28 cellular contexts compared by ENCODE assay signal in the genomic region with DNA sequence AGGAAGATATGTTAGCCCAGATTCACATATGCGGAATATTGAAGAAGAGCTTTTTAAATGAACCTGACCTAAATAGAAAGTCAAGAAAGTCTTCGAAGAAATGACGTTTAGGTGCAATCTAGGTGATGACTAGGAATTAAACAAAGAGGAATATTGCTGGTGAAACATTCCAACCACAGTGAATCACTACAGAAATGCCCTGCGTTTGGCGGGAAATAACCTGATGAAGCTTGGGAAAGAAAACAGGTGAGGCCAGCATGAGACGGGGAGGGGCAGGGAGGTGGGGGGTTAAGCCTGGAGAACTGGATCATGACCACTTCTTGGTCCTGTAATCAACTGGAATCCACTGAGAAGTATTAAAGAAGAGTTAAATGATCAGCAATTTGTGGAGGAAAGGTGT.
"Had no signal": no experiment of that assay in that cellular context is flagged by ENCODE, and none has a peak within 500 bp of the region (broad histone marks: within the 10 kb centered on the region; RNA-seq: fewer than 3 reads in every experiment).

No MANE protein-coding gene starts in this region.

- ATAC-seq: mucosa of descending colon; naive thymus-derived CD4-positive, alpha-beta T cell; natural killer cell treated with Interleukin-12 subunit alpha and Interleukin-12 subunit beta and Interleukin-15 and Interleukin-18, amount 100 ng/mL, for 72 hours; right cardiac atrium; sciatic nerve; stimulated activated naive B cell treated with anti-CD40 and anti-IgM and Interleukin-4, amounts not matched to agents 10 μg/mL and 1 μg/mL and 100 μg/mL, for 72 hours; stimulated activated naive CD8-positive, alpha-beta T cell treated with anti-CD3 and anti-CD28 coated beads, Interleukin-15, Interleukin-2, amounts not matched to agents 100 U/mL and 50 U/mL, for 24 hours had no signal

- H3K4me1 ChIP-seq: left ventricle myocardium inferior, stomach, testis, thyroid gland, transverse colon, upper lobe of left lung, vagina had no signal

- H3K9me3 ChIP-seq: mucosa of descending colon, ovary, testis, thyroid gland, transverse colon, upper lobe of left lung, vagina had no signal

- H3K4me3 Mint-ChIP-seq: immature natural killer cell; memory B cell; naive thymus-derived CD4-positive, alpha-beta T cell; natural killer cell treated with Interleukin-12 subunit alpha and Interleukin-12 subunit beta and Interleukin-15 and Interleukin-18, amount 100 ng/mL, for 72 hours; stimulated activated naive B cell treated with anti-CD40 and anti-IgM and Interleukin-4, amounts not matched to agents 10 μg/mL and 1 μg/mL and 100 μg/mL, for 72 hours had no signal

- H3K27ac Mint-ChIP-seq: immature natural killer cell; memory B cell; naive thymus-derived CD4-positive, alpha-beta T cell; natural killer cell treated with Interleukin-12 subunit alpha and Interleukin-12 subunit beta and Interleukin-15 and Interleukin-18, amount 100 ng/mL, for 72 hours; progenitor cell of endocrine pancreas; stimulated activated naive B cell treated with anti-CD40 and anti-IgM and Interleukin-4, amounts not matched to agents 10 μg/mL and 1 μg/mL and 100 μg/mL, for 72 hours had no signal

- H3K27ac ChIP-seq: left ventricle myocardium inferior, ovary, skin epidermis, stomach, testis, thyroid gland, transverse colon, upper lobe of left lung, vagina had no signal

- H3K36me3 ChIP-seq: left ventricle myocardium inferior, ovary, stomach, thyroid gland, transverse colon, upper lobe of left lung, vagina had no signal

- DNase-seq: hypothalamus; immature natural killer cell; kidney; left ventricle myocardium inferior; midbrain; mucosa of descending colon; naive thymus-derived CD4-positive, alpha-beta T cell; ovary; retina; stimulated activated CD4-positive, alpha-beta T cell treated with anti-CD3 and anti-CD28 coated beads, Interleukin-12 subunit alpha, Interleukin-12 subunit beta, amount 100 ng/mL, for 4 hours; stimulated activated CD4-positive, alpha-beta T cell treated with anti-CD3 and anti-CD28 coated beads, Interleukin-15, amount 100 ng/mL, for 24 hours; stimulated activated CD4-positive, alpha-beta T cell treated with anti-CD3 and anti-CD28 coated beads, Interleukin-2, amount 100 ng/mL, for 24 hours; stimulated activated CD4-positive, alpha-beta T cell treated with anti-CD3 and anti-CD28 coated beads, Interleukin-4, amount 100 ng/mL, for 1 hour; stimulated activated naive B cell treated with anti-CD40 and anti-IgM and Interleukin-4, amounts not matched to agents 10 μg/mL and 1 μg/mL and 100 μg/mL, for 72 hours; stimulated activated naive CD8-positive, alpha-beta T cell treated with anti-CD3 and anti-CD28 coated beads, Interleukin-15, Interleukin-2, amounts not matched to agents 100 U/mL and 50 U/mL, for 24 hours; stomach; testis; thyroid gland; transverse colon; upper lobe of left lung had no signal

- H3K4me3 ChIP-seq: left ventricle myocardium inferior, lung, mucosa of descending colon, ovary, skin epidermis, stomach, testis, thyroid gland, transverse colon, upper lobe of left lung, vagina had no signal

- H3K4me1 Mint-ChIP-seq: immature natural killer cell; memory B cell; stimulated activated naive B cell treated with anti-CD40 and anti-IgM and Interleukin-4, amounts not matched to agents 10 μg/mL and 1 μg/mL and 100 μg/mL, for 72 hours had no signal

- H3K36me3 Mint-ChIP-seq: memory B cell; natural killer cell treated with Interleukin-12 subunit alpha and Interleukin-12 subunit beta and Interleukin-15 and Interleukin-18, amount 100 ng/mL, for 72 hours; stimulated activated naive B cell treated with anti-CD40 and anti-IgM and Interleukin-4, amounts not matched to agents 10 μg/mL and 1 μg/mL and 100 μg/mL, for 72 hours had no signal

- H3K27me3 ChIP-seq: ovary, stomach, testis, thyroid gland, transverse colon, upper lobe of left lung, vagina had no signal

- H3K27me3 Mint-ChIP-seq: memory B cell; naive thymus-derived CD4-positive, alpha-beta T cell; natural killer cell treated with Interleukin-12 subunit alpha and Interleukin-12 subunit beta and Interleukin-15 and Interleukin-18, amount 100 ng/mL, for 72 hours; progenitor cell of endocrine pancreas; stimulated activated naive B cell treated with anti-CD40 and anti-IgM and Interleukin-4, amounts not matched to agents 10 μg/mL and 1 μg/mL and 100 μg/mL, for 72 hours had no signal
